11 cellular contexts compared by ENCODE assay signal in the genomic region with DNA sequence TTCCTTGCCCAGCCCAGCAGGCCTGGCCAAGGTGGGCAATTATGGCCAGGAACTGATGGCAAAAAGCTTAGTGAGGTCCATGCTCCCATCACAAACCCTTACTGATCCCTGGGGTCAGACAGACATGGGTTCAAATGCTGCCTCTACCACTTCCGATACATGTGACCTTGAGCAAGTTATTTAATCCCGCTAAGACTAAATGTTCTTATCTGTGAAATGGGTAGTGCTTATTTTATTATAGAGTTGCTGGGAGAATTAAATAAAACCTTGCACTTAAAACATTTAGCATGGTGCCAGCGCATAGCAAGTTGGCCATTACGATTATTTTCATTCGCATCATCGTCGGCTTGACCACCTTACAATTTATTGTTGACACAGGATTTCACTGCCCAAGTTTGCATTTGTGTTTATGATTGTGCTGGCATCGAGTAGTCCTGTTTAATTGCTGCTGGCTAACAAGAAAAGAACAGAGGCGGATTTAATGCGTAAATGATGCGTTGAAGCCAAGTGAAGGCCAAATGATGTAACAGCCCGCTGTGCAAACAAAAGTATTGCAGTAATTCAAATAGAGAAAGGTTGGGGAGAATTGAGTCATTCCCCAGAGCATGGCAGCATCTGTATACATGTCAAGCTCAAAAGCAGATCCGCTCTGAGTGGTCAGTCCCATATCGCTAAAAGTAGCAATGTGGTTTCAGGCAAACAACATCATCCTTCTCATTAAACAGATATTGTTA. TPM values are rescaled to one million over a fixed set of nuclear protein-coding genes. Genes with fewer than 3 reads are reported as not detected.
A peak's percentile ranks its signal among the peaks of the same experiment; 100 is the strongest.
DNase-seq lines count a peak whose midpoint lies in the region; ATAC-seq, FAIRE-seq and TF ChIP-seq lines count a peak whose summit lies in the region.
"Had no signal": no experiment of that assay in that cellular context is flagged by ENCODE, and none has a peak within 500 bp of the region (broad histone marks: within the 10 kb centered on the region; RNA-seq: fewer than 3 reads in every experiment).

No MANE protein-coding gene starts in this region.

- no peak overlapping the region for H3K4me2 ChIP-seq in astrocyte (ENCODE audit: low read length)
- H3K4me2 ChIP-seq in trophoblast cell (ENCODE audit: low read length): no peak overlapping the region

- H3K4me3 ChIP-seq in astrocyte (ENCODE audit: insufficient read depth, low read depth, low read length) (no peak overlapping the region), trophoblast cell (ENCODE audit: low read depth, low read length) (no peak overlapping the region)

- H3K27ac ChIP-seq in astrocyte (ENCODE audit: low read depth, low read length) (no peak overlapping the region), trophoblast cell (ENCODE audit: low read depth, low read length) (no peak overlapping the region)

- H3K79me1 ChIP-seq in trophoblast cell (ENCODE audit: low read length): peaks cover 8% of the 10 kb centered on the region

- H3K4me1 ChIP-seq in astrocyte (ENCODE audit: insufficient read depth, low read length): peaks cover 4% of the 10 kb centered on the region
- peaks cover 19 to 24% of the 10 kb centered on the region in 2 experiments for H3K4me1 ChIP-seq in trophoblast cell (ENCODE audit: control insufficient read depth in 1 of 2, insufficient read depth in 2 of 2, low read length in 2 of 2)

- H4K8ac ChIP-seq in trophoblast cell (ENCODE audit: low read depth, low read length): no peak overlapping the region

- POLR2A ChIA-PET in activated CD8-positive, alpha-beta T cell treated with anti-CD3 and anti-CD28 coated beads for 36 hours (lab: Charles Lee): no interaction called here
- POLR2A ChIA-PET in activated CD8-positive, alpha-beta T cell treated with anti-CD3 and anti-CD28 coated beads, Interleukin-2, amount 10 ng/mL, durations not matched to agents 7 days and 5 days (lab: Charles Lee): interaction anchor here (0.6 to 2.2 kb wide), 2 partner anchors 9 to 246 kb away, joined by 8 to 14 read pairs; no protein-coding TSS in a partner anchor

- no peaks in the 10 kb centered on the region for H3K27me3 Mint-ChIP-seq in activated CD8-positive, alpha-beta T cell treated with anti-CD3 and anti-CD28 coated beads for 36 hours
- no peaks in the 10 kb centered on the region for H3K27me3 Mint-ChIP-seq in activated CD8-positive, alpha-beta T cell treated with anti-CD3 and anti-CD28 coated beads, Interleukin-2, amount 10 ng/mL, durations not matched to agents 7 days and 5 days (ENCODE audit: low read depth)
- H3K27me3 Mint-ChIP-seq in astrocyte (ENCODE audit: low read depth, unreplicated experiment): peaks cover 9% of the 10 kb centered on the region

- H3K4ac ChIP-seq in trophoblast cell (ENCODE audit: low read depth, low read length): no peak overlapping the region

- H3K14ac ChIP-seq in trophoblast cell (ENCODE audit: low read length): no peak overlapping the region

- CTCF ChIA-PET in activated CD8-positive, alpha-beta T cell treated with anti-CD3 and anti-CD28 coated beads for 36 hours (lab: Charles Lee): no interaction called here
- CTCF ChIA-PET in activated CD8-positive, alpha-beta T cell treated with anti-CD3 and anti-CD28 coated beads, Interleukin-2, amount 10 ng/mL, durations not matched to agents 7 days and 5 days (lab: Charles Lee): interaction anchor here (1.3 kb wide), 1 partner anchor 35 kb away, joined by 3 read pairs; no protein-coding TSS in a partner anchor

- H4K20me1 ChIP-seq in astrocyte (ENCODE audit: insufficient read depth, low read length): no peaks in the 10 kb centered on the region

- H3K9me3 ChIP-seq in astrocyte (ENCODE audit: insufficient read depth, low read depth, low read length) (no peaks in the 10 kb centered on the region), trophoblast cell (ENCODE audit: insufficient read depth, low read depth, low read length) (no peaks in the 10 kb centered on the region)

- H3K23ac ChIP-seq in trophoblast cell (ENCODE audit: low read length): no peak overlapping the region

- no peak for ATAC-seq in activated CD8-positive, alpha-beta T cell treated with anti-CD3 and anti-CD28 coated beads for 36 hours
- no peak for ATAC-seq in activated CD8-positive, alpha-beta T cell treated with anti-CD3 and anti-CD28 coated beads, Interleukin-2, amount 10 ng/mL, durations not matched to agents 7 days and 5 days

- H3K27me3 ChIP-seq in astrocyte (ENCODE audit: insufficient read depth, low read length) (no peaks in the 10 kb centered on the region), trophoblast cell (ENCODE audit: insufficient read depth, low read length) (no peaks in the 10 kb centered on the region)

- H3K79me2 ChIP-seq in astrocyte (ENCODE audit: insufficient read depth, low read length) (no peaks in the 10 kb centered on the region), trophoblast cell (ENCODE audit: control insufficient read depth, insufficient read depth, low read length, poor library complexity) (no peaks in the 10 kb centered on the region)

- no peaks in the 10 kb centered on the region for H3K9me3 Mint-ChIP-seq in activated CD8-positive, alpha-beta T cell treated with anti-CD3 and anti-CD28 coated beads for 36 hours
- no peaks in the 10 kb centered on the region for H3K9me3 Mint-ChIP-seq in activated CD8-positive, alpha-beta T cell treated with anti-CD3 and anti-CD28 coated beads, Interleukin-2, amount 10 ng/mL, durations not matched to agents 7 days and 5 days (ENCODE audit: insufficient read depth)
- H3K9me3 Mint-ChIP-seq in astrocyte (ENCODE audit: unreplicated experiment): no peaks in the 10 kb centered on the region

- peak overlapping the region; percentile 33 for H3K18ac ChIP-seq in trophoblast cell (ENCODE audit: low read length)

- no peak overlapping the region for H4K91ac ChIP-seq in trophoblast cell (ENCODE audit: low read depth, low read length)

- no peak for FAIRE-seq in astrocyte (lab: Jason Lieb, UNC)
- FAIRE-seq in GM19239 (lab: Jason Lieb, UNC): no peak

- no peaks in the 10 kb centered on the region for H3K36me3 ChIP-seq in astrocyte (ENCODE audit: insufficient read depth, low read length)
- no peaks in the 10 kb centered on the region for H3K36me3 ChIP-seq in trophoblast cell (ENCODE audit: control insufficient read depth in 1 of 2, insufficient read depth in 2 of 2, low read length in 2 of 2)

- no peak overlapping the region for H4K12ac ChIP-seq in trophoblast cell (ENCODE audit: low read depth, low read length)

- intact Hi-C loops in activated CD8-positive, alpha-beta T cell treated with anti-CD3 and anti-CD28 coated beads for 36 hours (cut with micrococcal nuclease): no loop called here

- H3K9ac ChIP-seq in astrocyte (ENCODE audit: low read length) (no peak overlapping the region), trophoblast cell (ENCODE audit: low read length) (no peak overlapping the region)

- H3K4me3 Mint-ChIP-seq in activated CD8-positive, alpha-beta T cell treated with anti-CD3 and anti-CD28 coated beads for 36 hours: no peak overlapping the region
- no peak overlapping the region for H3K4me3 Mint-ChIP-seq in activated CD8-positive, alpha-beta T cell treated with anti-CD3 and anti-CD28 coated beads, Interleukin-2, amount 10 ng/mL, durations not matched to agents 7 days and 5 days
- no peak overlapping the region for H3K4me3 Mint-ChIP-seq in astrocyte (ENCODE audit: unreplicated experiment)

- H2BK5ac ChIP-seq in trophoblast cell (ENCODE audit: low read depth, low read length, poor library complexity): peak overlapping the region; percentile 0

- no peak overlapping the region for H2AFZ ChIP-seq in astrocyte (ENCODE audit: low read depth, low read length)
- H2AFZ ChIP-seq in trophoblast cell (ENCODE audit: insufficient read depth, low read length, poor library complexity): no peak overlapping the region

- peaks cover 33% of the 10 kb centered on the region for H3K4me1 Mint-ChIP-seq in activated CD8-positive, alpha-beta T cell treated with anti-CD3 and anti-CD28 coated beads for 36 hours (ENCODE audit: low read depth)
- peaks cover 42% of the 10 kb centered on the region for H3K4me1 Mint-ChIP-seq in activated CD8-positive, alpha-beta T cell treated with anti-CD3 and anti-CD28 coated beads, Interleukin-2, amount 10 ng/mL, durations not matched to agents 7 days and 5 days (ENCODE audit: low read depth)
- peaks cover 5% of the 10 kb centered on the region for H3K4me1 Mint-ChIP-seq in astrocyte (ENCODE audit: low read depth, unreplicated experiment)

- H2BK12ac ChIP-seq in trophoblast cell (ENCODE audit: low read length): peak overlapping the region; percentile 11

- peak overlapping the region; percentile 18 for H2AK5ac ChIP-seq in trophoblast cell (ENCODE audit: low read length)

- no peak overlapping the region for H2BK120ac ChIP-seq in trophoblast cell (ENCODE audit: insufficient read depth, low read length, poor library complexity)

- TF ChIP-seq CTCF in activated CD8-positive, alpha-beta T cell treated with anti-CD3 and anti-CD28 coated beads for 36 hours (IDR thresholded peaks at IDR 0.05): no peak
- TF ChIP-seq CTCF in astrocyte (IDR thresholded peaks at IDR 0.05; ENCODE audit: insufficient read depth, low read depth, low read length): no peak

- no CpG with 5 or more reads among the region's 14 CpGs for WGBS in trophoblast cell (ENCODE audit: extremely low coverage, insufficient coverage, insufficient read length)

- no peaks in the 10 kb centered on the region for H3K36me3 Mint-ChIP-seq in activated CD8-positive, alpha-beta T cell treated with anti-CD3 and anti-CD28 coated beads for 36 hours (ENCODE audit: low read depth)
- no peaks in the 10 kb centered on the region for H3K36me3 Mint-ChIP-seq in activated CD8-positive, alpha-beta T cell treated with anti-CD3 and anti-CD28 coated beads, Interleukin-2, amount 10 ng/mL, durations not matched to agents 7 days and 5 days (ENCODE audit: low read depth)
- peaks cover 3% of the 10 kb centered on the region for H3K36me3 Mint-ChIP-seq in astrocyte (ENCODE audit: low read depth, unreplicated experiment)

- H3K27ac Mint-ChIP-seq in activated CD8-positive, alpha-beta T cell treated with anti-CD3 and anti-CD28 coated beads for 36 hours: no peak overlapping the region
- H3K27ac Mint-ChIP-seq in activated CD8-positive, alpha-beta T cell treated with anti-CD3 and anti-CD28 coated beads, Interleukin-2, amount 10 ng/mL, durations not matched to agents 7 days and 5 days: no peak overlapping the region
- H3K27ac Mint-ChIP-seq in astrocyte (ENCODE audit: unreplicated experiment): no peak overlapping the region

- DNase-seq in activated CD8-positive, alpha-beta T cell treated with anti-CD3 and anti-CD28 coated beads for 36 hours: peak; percentile 12
- no peak for DNase-seq in activated CD8-positive, alpha-beta T cell treated with anti-CD3 and anti-CD28 coated beads, Interleukin-2, amount 10 ng/mL, durations not matched to agents 7 days and 5 days
- DNase-seq in NCI-H345 treated with DMSO at 0.1 percent for 48 hours (lab: John Stamatoyannopoulos, UW; ENCODE audit: unreplicated experiment): peak; percentile 79
- peak; percentile 74 for DNase-seq in astrocyte (ENCODE audit: low read depth)
- DNase-seq in trophoblast cell: no peak
- no peak for DNase-seq in cerebellar cortex (ENCODE audit: low spot score)
- DNase-seq in NCI-H2171 (lab: John Stamatoyannopoulos, UW): no peak
- DNase-seq in GM19239 (ENCODE audit: insufficient read length, low spot score): no peak
- DNase-seq: amygdala; effector memory CD4-positive, alpha-beta T cell; KBM-7 had no signal

RNA-seq across cellular contexts. Expression of a gene that starts 7.3 kb away (rescaled TPM):
- total RNA-seq in activated CD8-positive, alpha-beta T cell treated with anti-CD3 and anti-CD28 coated beads for 36 hours: 100 to 1,000 TPM; 111 to 117 TPM
- 10 to 100 TPM; 86.0 to 86.5 TPM for total RNA-seq in activated CD8-positive, alpha-beta T cell treated with anti-CD3 and anti-CD28 coated beads, Interleukin-2, amount 10 ng/mL, durations not matched to agents 7 days and 5 days
- total RNA-seq in astrocyte: 122 and 135 TPM in 2 replicates
- 241 and 261 TPM in 2 replicates for polyA plus RNA-seq in trophoblast cell (2013)

RNA-seq across cellular contexts. Expression of a gene that starts 23.2 kb away (rescaled TPM):
- total RNA-seq in activated CD8-positive, alpha-beta T cell treated with anti-CD3 and anti-CD28 coated beads for 36 hours: 1 to 10 TPM; 4.1 to 4.6 TPM
- total RNA-seq in activated CD8-positive, alpha-beta T cell treated with anti-CD3 and anti-CD28 coated beads, Interleukin-2, amount 10 ng/mL, durations not matched to agents 7 days and 5 days: 10 to 100 TPM; 10.5 to 11.1 TPM
- 4.4 and 7.2 TPM in 2 replicates for total RNA-seq in astrocyte
- 11.0 and 11.7 TPM in 2 replicates for polyA plus RNA-seq in trophoblast cell (2013)

RNA-seq across cellular contexts. Expression of a gene that starts 42.0 kb away (rescaled TPM):
- total RNA-seq in activated CD8-positive, alpha-beta T cell treated with anti-CD3 and anti-CD28 coated beads for 36 hours: 10 to 100 TPM; 85.0 to 87.7 TPM
- total RNA-seq in activated CD8-positive, alpha-beta T cell treated with anti-CD3 and anti-CD28 coated beads, Interleukin-2, amount 10 ng/mL, durations not matched to agents 7 days and 5 days: 10 to 100 TPM; 82.7 to 97.7 TPM
- 18.5 and 21.3 TPM in 2 replicates for total RNA-seq in astrocyte
- polyA plus RNA-seq in trophoblast cell (2013): 21.0 and 22.3 TPM in 2 replicates

Comparison
In these comparisons a context has a peak if more than half of its experiments do, and no peak if none do; other contexts are left out.
1. DNase-seq: peak in activated CD8-positive, alpha-beta T cell treated with anti-CD3 and anti-CD28 coated beads for 36 hours (single experiment), NCI-H345 treated with DMSO at 0.1 percent for 48 hours (single experiment) and astrocyte (single experiment); none in activated CD8-positive, alpha-beta T cell treated with anti-CD3 and anti-CD28 coated beads, Interleukin-2, amount 10 ng/mL, durations not matched to agents 7 days and 5 days (single experiment), trophoblast cell (0 of 2), cerebellar cortex (single experiment), NCI-H2171 (single experiment) and GM19239 (single experiment).